In the genomic region with DNA sequence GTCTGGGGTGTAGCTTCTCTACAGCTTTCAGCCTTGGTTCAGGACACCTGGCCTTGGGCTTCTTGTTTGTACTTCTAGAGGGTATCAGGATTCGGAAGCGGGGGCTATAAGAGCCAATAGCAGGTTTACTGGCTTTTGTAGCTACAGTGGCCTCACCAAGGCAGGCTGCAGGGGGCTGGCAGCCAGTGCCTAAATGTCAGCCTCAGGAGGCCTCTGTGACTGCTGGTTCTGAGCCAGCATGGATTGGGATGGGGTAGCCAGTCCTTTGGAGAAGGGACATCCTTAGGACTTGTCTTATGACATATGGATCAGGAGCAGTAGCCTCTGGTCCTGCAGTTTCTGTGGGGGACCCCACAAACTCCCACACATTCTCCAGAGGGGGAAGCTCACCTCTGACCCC, we compare ENCODE assay signal across 18 cellular contexts. TPM values are rescaled to one million over a fixed set of nuclear protein-coding genes. Genes with fewer than 3 reads are reported as not detected.
A peak's percentile ranks its signal among the peaks of the same experiment; 100 is the strongest.
DNase-seq lines count a peak whose midpoint lies in the region; ATAC-seq and TF ChIP-seq lines count a peak whose summit lies in the region.
"Had no signal": no experiment of that assay in that cellular context is flagged by ENCODE, and none has a peak within 500 bp of the region (broad histone marks: within the 10 kb centered on the region; RNA-seq: fewer than 3 reads in every experiment).

No MANE protein-coding gene starts in this region.

- H3K79me2 ChIP-seq in osteoblast (ENCODE audit: insufficient read depth, low read length): no peaks in the 10 kb centered on the region
- H3K79me2 ChIP-seq in trophoblast cell (ENCODE audit: control insufficient read depth, insufficient read depth, low read length, poor library complexity): no peaks in the 10 kb centered on the region

- H3K18ac ChIP-seq in trophoblast cell (ENCODE audit: low read length): no peak overlapping the region

- DNase-seq in right atrium auricular region (ENCODE audit: low spot score): peak; percentile 34
- no peak for DNase-seq in Right ventricle myocardium inferior (ENCODE audit: missing footprints)
- DNase-seq in endodermal cell: peak; percentile 43
- no peak for DNase-seq in osteoblast (ENCODE audit: insufficient read length, low spot score, missing footprints)
- no peak for DNase-seq in trophoblast cell
- no peak for DNase-seq in cerebellar nuclear complex (lab: John Stamatoyannopoulos, UW)
- no peak for DNase-seq in NCI-H748 (lab: John Stamatoyannopoulos, UW; ENCODE audit: unreplicated experiment)
- DNase-seq in NCI-H2227 (lab: John Stamatoyannopoulos, UW; ENCODE audit: unreplicated experiment): no peak
- DNase-seq: DND-41, Kasumi-1, NCI-H1105, NCI-H1694 treated with DMSO at 0.1 percent for 48 hours, NCI-H2107, NCI-H226, NCI-H524 treated with DMSO at 0.1 percent for 48 hours, SHP77 had no signal

- no peak for ATAC-seq in Right ventricle myocardium inferior

- H3K36me3 ChIP-seq in right atrium auricular region (no peaks in the 10 kb centered on the region), endodermal cell (ENCODE audit: control insufficient read depth, insufficient read depth, low read length) (no peaks in the 10 kb centered on the region), osteoblast (ENCODE audit: insufficient read depth, low read length) (no peaks in the 10 kb centered on the region), trophoblast cell (ENCODE audit: control insufficient read depth in 1 of 2, insufficient read depth in 2 of 2, low read length in 2 of 2) (no peaks in the 10 kb centered on the region)
- H3K36me3 ChIP-seq: BLaER1 had no signal

- H2BK12ac ChIP-seq in trophoblast cell (ENCODE audit: low read length): no peak overlapping the region

- 92 to 100% methylated on average over 1 to 2 of the region's 2 CpGs for WGBS in endodermal cell (ENCODE audit: insufficient coverage in 1 of 2, insufficient read length in 1 of 2), 2 experiments
- WGBS in trophoblast cell (ENCODE audit: extremely low coverage, insufficient coverage, insufficient read length): no CpG with 5 or more reads among the region's 2 CpGs

- no peaks in the 10 kb centered on the region for H4K20me1 ChIP-seq in osteoblast (ENCODE audit: insufficient read depth, low read length)
- H4K20me1 ChIP-seq: BLaER1 had no signal

- H3K4me3 Mint-ChIP-seq in endodermal cell: no peak overlapping the region

- no peak overlapping the region for H3K27ac ChIP-seq in right atrium auricular region
- H3K27ac ChIP-seq in endodermal cell (ENCODE audit: low read depth, low read length): no peak overlapping the region
- peak overlapping the region; percentile 71 for H3K27ac ChIP-seq in osteoblast (ENCODE audit: low read depth, low read length)
- H3K27ac ChIP-seq in trophoblast cell (ENCODE audit: low read depth, low read length): no peak overlapping the region
- H3K27ac ChIP-seq: BLaER1 had no signal

- H3K4me2 ChIP-seq in osteoblast (ENCODE audit: insufficient read depth, low read length) (peak overlapping the region; percentile 76), trophoblast cell (ENCODE audit: low read length) (no peak overlapping the region)
- H3K4me2 ChIP-seq: BLaER1 had no signal

- H4K12ac ChIP-seq in trophoblast cell (ENCODE audit: low read depth, low read length): no peak overlapping the region

- no peak overlapping the region for H3K14ac ChIP-seq in trophoblast cell (ENCODE audit: low read length)

- no peaks in the 10 kb centered on the region for H3K9me3 Mint-ChIP-seq in endodermal cell
- H3K9me3 Mint-ChIP-seq: IgD-negative memory B cell had no signal

- H2AFZ ChIP-seq in osteoblast (ENCODE audit: low read length): no peak overlapping the region
- H2AFZ ChIP-seq in trophoblast cell (ENCODE audit: insufficient read depth, low read length, poor library complexity): no peak overlapping the region

- peaks cover 69% of the 10 kb centered on the region for H3K27me3 Mint-ChIP-seq in endodermal cell (ENCODE audit: insufficient read depth)

- H3K36me3 Mint-ChIP-seq in endodermal cell (ENCODE audit: low read depth): no peaks in the 10 kb centered on the region
- H3K36me3 Mint-ChIP-seq: IgD-negative memory B cell had no signal

- H3K4me3 ChIP-seq in right atrium auricular region: no peak overlapping the region
- no peak overlapping the region for H3K4me3 ChIP-seq in endodermal cell (ENCODE audit: low read length)
- no peak overlapping the region for H3K4me3 ChIP-seq in osteoblast (ENCODE audit: insufficient read depth, low read length)
- no peak overlapping the region for H3K4me3 ChIP-seq in trophoblast cell (ENCODE audit: low read depth, low read length)
- H3K4me3 ChIP-seq: BLaER1 had no signal

- H3K9me3 ChIP-seq in right atrium auricular region: no peaks in the 10 kb centered on the region
- H3K9me3 ChIP-seq in endodermal cell (ENCODE audit: control insufficient read depth, low read length): no peaks in the 10 kb centered on the region
- H3K9me3 ChIP-seq in osteoblast (ENCODE audit: low read depth, low read length): no peaks in the 10 kb centered on the region
- H3K9me3 ChIP-seq in trophoblast cell (ENCODE audit: insufficient read depth, low read depth, low read length): no peaks in the 10 kb centered on the region
- H3K9me3 ChIP-seq: BLaER1 had no signal

- H3K27me3 ChIP-seq in right atrium auricular region: no peaks in the 10 kb centered on the region
- peaks cover 56% of the 10 kb centered on the region for H3K27me3 ChIP-seq in endodermal cell (ENCODE audit: control insufficient read depth, insufficient read depth, low read length, poor library complexity, severe bottlenecking)
- H3K27me3 ChIP-seq in osteoblast (ENCODE audit: insufficient read depth, low read length): no peaks in the 10 kb centered on the region
- peaks cover 31% of the 10 kb centered on the region for H3K27me3 ChIP-seq in trophoblast cell (ENCODE audit: insufficient read depth, low read length)

- H3K79me1 ChIP-seq in trophoblast cell (ENCODE audit: low read length): no peaks in the 10 kb centered on the region

- H4K91ac ChIP-seq in trophoblast cell (ENCODE audit: low read depth, low read length): no peak overlapping the region

- no peak overlapping the region for H4K8ac ChIP-seq in trophoblast cell (ENCODE audit: low read depth, low read length)

- no peak overlapping the region for H2AK5ac ChIP-seq in trophoblast cell (ENCODE audit: low read length)

- no peak overlapping the region for H3K4ac ChIP-seq in trophoblast cell (ENCODE audit: low read depth, low read length)

- intact Hi-C loops in Right ventricle myocardium inferior (cut with DNase I): no loop called here

- H3K27ac Mint-ChIP-seq in endodermal cell: no peak overlapping the region

- H3K4me1 ChIP-seq in right atrium auricular region (peaks cover 0 to 16% of the 10 kb centered on the region in 2 donors), endodermal cell (ENCODE audit: control insufficient read depth, insufficient read depth, low read length) (peaks cover 6% of the 10 kb centered on the region), osteoblast (ENCODE audit: insufficient read depth, low read length) (peaks cover 41% of the 10 kb centered on the region), trophoblast cell (ENCODE audit: control insufficient read depth in 1 of 2, insufficient read depth in 2 of 2, low read length in 2 of 2) (peaks cover 5 to 11% of the 10 kb centered on the region in 2 experiments)

- no peak for TF ChIP-seq CTCF in right atrium auricular region (IDR thresholded peaks at IDR 0.05)
- TF ChIP-seq CTCF in endodermal cell (conservative IDR thresholded peaks at IDR 0.05): no peak
- no peak for TF ChIP-seq CTCF in osteoblast (IDR thresholded peaks at IDR 0.05; ENCODE audit: extremely low read depth, low read depth, low read length)

- no peak overlapping the region for H3K23ac ChIP-seq in trophoblast cell (ENCODE audit: low read length)

- no peak overlapping the region for H2BK5ac ChIP-seq in trophoblast cell (ENCODE audit: low read depth, low read length, poor library complexity)

- peaks cover 28% of the 10 kb centered on the region for H3K4me1 Mint-ChIP-seq in endodermal cell

- H2BK120ac ChIP-seq in trophoblast cell (ENCODE audit: insufficient read depth, low read length, poor library complexity): no peak overlapping the region

- no peak overlapping the region for H3K9ac ChIP-seq in endodermal cell (ENCODE audit: extremely low read depth, low read length, poor library complexity, severe bottlenecking)
- H3K9ac ChIP-seq in trophoblast cell (ENCODE audit: low read length): no peak overlapping the region
- H3K9ac ChIP-seq: BLaER1 had no signal

RNA-seq across cellular contexts. Expression of gene EIF3F, which starts 29.9 kb away (rescaled TPM):
- total RNA-seq in right atrium auricular region (100 to 1,000 TPM; 114 to 169 TPM), Right ventricle myocardium inferior (155 TPM), endodermal cell (100 to 1,000 TPM; 349 to 354 TPM), osteoblast (280 and 286 TPM in 2 replicates)
- polyA plus RNA-seq in endodermal cell (2013, experiment 1 of 2): 433 TPM
- polyA plus RNA-seq in endodermal cell (2013, experiment 2 of 2): 380 TPM
- polyA plus RNA-seq in trophoblast cell (2013): 560 and 594 TPM in 2 replicates

RNA-seq across cellular contexts. Expression of gene NLRP10, which starts 51.8 kb away (rescaled TPM):
- total RNA-seq in right atrium auricular region: not detected
- total RNA-seq in Right ventricle myocardium inferior: not detected
- under 1 TPM in 1 of 2 donors, not detected in 1; 0.15 TPM for total RNA-seq in endodermal cell
- not detected for polyA plus RNA-seq in endodermal cell (2013, experiment 1 of 2)
- not detected for polyA plus RNA-seq in endodermal cell (2013, experiment 2 of 2)
- 10.0 and 14.1 TPM in 2 replicates for total RNA-seq in osteoblast
- 0.04 and 0.15 TPM in 2 replicates for polyA plus RNA-seq in trophoblast cell (2013)
- polyA plus RNA-seq: IgD-negative memory B cell had no signal

Comparison
In these comparisons a context has a peak if more than half of its experiments do, and no peak if none do; other contexts are left out.
1. DNase-seq: peak in right atrium auricular region (single experiment) and endodermal cell (single experiment); none in Right ventricle myocardium inferior (single experiment), osteoblast (single experiment), trophoblast cell (0 of 2), cerebellar nuclear complex (0 of 2), NCI-H748 (single experiment) and NCI-H2227 (single experiment).